In the genomic region with DNA sequence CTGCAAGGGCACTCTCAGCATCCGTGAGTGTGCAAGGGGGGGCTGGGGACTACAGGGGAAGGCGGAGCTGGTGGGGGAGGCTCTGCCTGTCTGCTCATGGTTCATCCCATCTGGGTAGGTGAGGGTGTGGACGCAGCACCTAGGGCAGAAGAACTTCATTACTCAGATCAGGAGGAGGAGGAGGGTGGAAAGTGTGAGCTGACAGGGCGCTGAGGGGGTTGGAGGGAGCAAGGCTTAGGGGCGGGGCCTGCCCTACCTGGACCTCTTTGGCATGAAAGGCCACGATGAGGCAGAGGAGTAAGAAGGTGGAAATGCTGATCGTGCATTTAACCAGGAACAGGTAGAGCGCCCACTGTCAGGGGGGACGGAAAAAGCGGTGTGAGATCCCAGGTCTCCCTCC, we compare ENCODE assay signal across 12 cellular contexts. TPM values are rescaled to one million over a fixed set of nuclear protein-coding genes. Genes with fewer than 3 reads are reported as not detected.
DNase-seq lines count a peak whose midpoint lies in the region; ATAC-seq and TF ChIP-seq lines count a peak whose summit lies in the region.
"Had no signal": no experiment of that assay in that cellular context is flagged by ENCODE, and none has a peak within 500 bp of the region (broad histone marks: within the 10 kb centered on the region; RNA-seq: fewer than 3 reads in every experiment).

No MANE protein-coding gene starts in this region.

- WGBS in lower leg skin, 2 donors = 55 to 74% methylated on average over 10 of the region's 10 CpGs

- peak overlapping the region; percentile 97 for H3K27ac ChIP-seq in HL-60 (replicated peaks)
- H3K27ac ChIP-seq in effector memory CD4-positive, alpha-beta T cell (ENCODE audit: insufficient read depth, low read length, poor library complexity, severe bottlenecking) = peak overlapping the region; percentile 72

- peaks cover 66% of the 10 kb centered on the region for H3K36me3 Mint-ChIP-seq in activated CD4-positive, alpha-beta memory T cell treated with anti-CD3 and anti-CD28 coated beads for 36 hours
- no peaks in the 10 kb centered on the region for H3K36me3 Mint-ChIP-seq in glutamatergic neuron (ENCODE audit: unreplicated experiment)

- intact Hi-C loops in activated CD4-positive, alpha-beta memory T cell treated with anti-CD3 and anti-CD28 coated beads for 36 hours (cut with micrococcal nuclease) = loop anchor here (2.0 kb wide), 1 partner anchor 107 kb away; no protein-coding TSS in a partner anchor
- intact Hi-C loops in lower leg skin (cut with DNase I; ENCODE audit: low total_unique reads) = no loop called here

- no peak for DNase-seq in HL-60 (ENCODE audit: low read depth in 1 of 2, low spot score in 1 of 2)
- peak; percentile 90 for DNase-seq in activated CD4-positive, alpha-beta memory T cell treated with anti-CD3 and anti-CD28 coated beads for 36 hours
- no peak for DNase-seq in effector memory CD4-positive, alpha-beta T cell
- DNase-seq in stimulated activated CD8-positive, alpha-beta memory T cell treated with anti-CD3 and anti-CD28 coated beads, Interleukin-7, amount 100 ng/mL, for 4 hours (ENCODE audit: low read depth in 2 of 2) = peak; percentile 48 to 52
- no peak for DNase-seq in lower leg skin (ENCODE audit: low spot score in 2 of 2)
- no peak for DNase-seq in glutamatergic neuron
- DNase-seq: endodermal cell, NCI-H524 treated with DMSO at 0.1 percent for 48 hours had no signal

- H3K9me3 ChIP-seq in effector memory CD4-positive, alpha-beta T cell (ENCODE audit: control insufficient read depth, low read length) = no peaks in the 10 kb centered on the region
- H3K9me3 ChIP-seq: HAP-1 had no signal

- H3K4me1 ChIP-seq in effector memory CD4-positive, alpha-beta T cell (ENCODE audit: control insufficient read depth, insufficient read depth, low read length, poor library complexity, severe bottlenecking) = peaks cover 50% of the 10 kb centered on the region
- H3K4me1 ChIP-seq: HAP-1 had no signal

- H3K27ac Mint-ChIP-seq in activated CD4-positive, alpha-beta memory T cell treated with anti-CD3 and anti-CD28 coated beads for 36 hours = peak overlapping the region; percentile 92
- no peak overlapping the region for H3K27ac Mint-ChIP-seq in glutamatergic neuron (ENCODE audit: unreplicated experiment)
- H3K27ac Mint-ChIP-seq: endodermal cell had no signal

- POLR2A ChIA-PET in activated CD4-positive, alpha-beta memory T cell treated with anti-CD3 and anti-CD28 coated beads for 36 hours (lab: Charles Lee) = interaction anchor here (0.5 to 7.1 kb wide), 3 partner anchors 9 to 38 kb away, joined by 4 to 127 read pairs (median 82); partner anchors contain the start of gene SMG9

- ATAC-seq in GM21367 (IDR thresholded peaks at IDR 0.05; ENCODE audit: unreplicated experiment) (no peak), HG02938 (IDR thresholded peaks at IDR 0.05; ENCODE audit: unreplicated experiment) (no peak)
- ATAC-seq: SK-N-SH treated with all-trans-retinoic acid at 6 μM for 48 hours had no signal

- no peaks in the 10 kb centered on the region for H3K27me3 ChIP-seq in HL-60 (ENCODE audit: insufficient read depth, poor library complexity, severe bottlenecking)
- no peaks in the 10 kb centered on the region for H3K27me3 ChIP-seq in effector memory CD4-positive, alpha-beta T cell (replicated peaks; ENCODE audit: control insufficient read depth, insufficient read depth, low read length, poor library complexity, severe bottlenecking)

- H3K4me3 ChIP-seq in HL-60 (replicated peaks; ENCODE audit: insufficient read depth, low read length) = no peak overlapping the region
- H3K4me3 ChIP-seq in effector memory CD4-positive, alpha-beta T cell (ENCODE audit: insufficient read depth, low read depth, low read length, poor library complexity, severe bottlenecking) = no peak overlapping the region
- H3K4me3 ChIP-seq in lower leg skin (ENCODE audit: low read depth, poor library complexity, severe bottlenecking) = no peak overlapping the region
- H3K4me3 ChIP-seq: HAP-1 had no signal

- no peak for TF ChIP-seq CTCF in HL-60 (IDR thresholded peaks at IDR 0.05; ENCODE audit: insufficient read depth, low read length)
- no peak for TF ChIP-seq CTCF in lower leg skin (IDR thresholded peaks at IDR 0.05)
- no peak for TF ChIP-seq CTCF in glutamatergic neuron (IDR thresholded peaks at IDR 0.05; ENCODE audit: partially characterized antibody, unreplicated experiment)

- H3K4me3 Mint-ChIP-seq in activated CD4-positive, alpha-beta memory T cell treated with anti-CD3 and anti-CD28 coated beads for 36 hours = peak overlapping the region; percentile 80
- H3K4me3 Mint-ChIP-seq in glutamatergic neuron (ENCODE audit: unreplicated experiment) = no peak overlapping the region
- H3K4me3 Mint-ChIP-seq: endodermal cell had no signal

- H3K27me3 Mint-ChIP-seq in activated CD4-positive, alpha-beta memory T cell treated with anti-CD3 and anti-CD28 coated beads for 36 hours = no peaks in the 10 kb centered on the region
- H3K27me3 Mint-ChIP-seq in glutamatergic neuron (ENCODE audit: unreplicated experiment) = peaks cover 8% of the 10 kb centered on the region

- peaks cover 48% of the 10 kb centered on the region for H3K4me1 Mint-ChIP-seq in activated CD4-positive, alpha-beta memory T cell treated with anti-CD3 and anti-CD28 coated beads for 36 hours (ENCODE audit: low read depth)
- H3K4me1 Mint-ChIP-seq in glutamatergic neuron (ENCODE audit: low read depth, unreplicated experiment) = peaks cover 3% of the 10 kb centered on the region

- CTCF ChIA-PET in activated CD4-positive, alpha-beta memory T cell treated with anti-CD3 and anti-CD28 coated beads for 36 hours (lab: Charles Lee) = interaction anchor here (0.6 to 8.3 kb wide), 7 partner anchors 9 to 436 kb away, joined by 3 to 175 read pairs (median 3); no protein-coding TSS in a partner anchor

- H3K36me3 ChIP-seq in effector memory CD4-positive, alpha-beta T cell (ENCODE audit: control insufficient read depth, insufficient read depth, low read length) = peaks cover 33% of the 10 kb centered on the region
- H3K36me3 ChIP-seq: HAP-1 had no signal

- no peaks in the 10 kb centered on the region for H3K9me3 Mint-ChIP-seq in activated CD4-positive, alpha-beta memory T cell treated with anti-CD3 and anti-CD28 coated beads for 36 hours
- H3K9me3 Mint-ChIP-seq in glutamatergic neuron (ENCODE audit: unreplicated experiment) = peaks cover 5% of the 10 kb centered on the region
- H3K9me3 Mint-ChIP-seq: endodermal cell had no signal

- no peak for TF ChIP-seq POLR2A in lower leg skin (IDR thresholded peaks at IDR 0.05)

RNA-seq across cellular contexts. Expression of gene KCNN4, which starts 4.5 kb away (rescaled TPM):
- total RNA-seq in activated CD4-positive, alpha-beta memory T cell treated with anti-CD3 and anti-CD28 coated beads for 36 hours = 100 to 1,000 TPM; 120 to 130 TPM
- total RNA-seq in lower leg skin = 10 to 100 TPM; 19.9 to 69.5 (median 49.2) TPM
- 0.44 TPM for total RNA-seq in glutamatergic neuron (ENCODE audit: unreplicated experiment)
- total RNA-seq: endodermal cell had no signal

RNA-seq across cellular contexts. Expression of gene SMG9, which starts 21.5 kb away (rescaled TPM):
- total RNA-seq in activated CD4-positive, alpha-beta memory T cell treated with anti-CD3 and anti-CD28 coated beads for 36 hours = 10 to 100 TPM; 58.2 to 58.3 TPM
- total RNA-seq in lower leg skin (10 to 100 TPM; 18.0 to 27.6 (median 23.5) TPM), glutamatergic neuron (ENCODE audit: unreplicated experiment) (34.1 TPM)

RNA-seq across cellular contexts. Expression of gene LYPD5, which starts 26.0 kb away (rescaled TPM):
- total RNA-seq in activated CD4-positive, alpha-beta memory T cell treated with anti-CD3 and anti-CD28 coated beads for 36 hours = 1 to 10 TPM in 1 of 2 experiments, under 1 TPM in 1; 0.62 to 1.2 TPM
- total RNA-seq in lower leg skin (100 to 1,000 TPM in 2 of 4 donors, 10 to 100 TPM in 2; 93.8 to 231 (median 117) TPM), glutamatergic neuron (ENCODE audit: unreplicated experiment) (not detected)

RNA-seq across cellular contexts. Expression of gene ZNF283, which starts 50.8 kb away (rescaled TPM):
- 1 to 10 TPM; 5.2 to 8.1 TPM for total RNA-seq in activated CD4-positive, alpha-beta memory T cell treated with anti-CD3 and anti-CD28 coated beads for 36 hours
- total RNA-seq in lower leg skin = 1 to 10 TPM; 4.3 to 9.6 (median 6.3) TPM
- total RNA-seq in glutamatergic neuron (ENCODE audit: unreplicated experiment) = 13.0 TPM

Comparison
In these comparisons a context has a peak if more than half of its experiments do, and no peak if none do; other contexts are left out.
1. DNase-seq: peak in activated CD4-positive, alpha-beta memory T cell treated with anti-CD3 and anti-CD28 coated beads for 36 hours (single experiment) and stimulated activated CD8-positive, alpha-beta memory T cell treated with anti-CD3 and anti-CD28 coated beads, Interleukin-7, amount 100 ng/mL, for 4 hours (2 of 2); none in HL-60 (0 of 2), effector memory CD4-positive, alpha-beta T cell (0 of 3), lower leg skin (0 of 2) and glutamatergic neuron (single experiment).
2. RNA of gene KCNN4, which starts 4.5 kb away (total RNA-seq): 120 to 130 TPM in activated CD4-positive, alpha-beta memory T cell treated with anti-CD3 and anti-CD28 coated beads for 36 hours and 19.9 to 69.5 TPM in lower leg skin; 0.44 TPM in glutamatergic neuron (single experiment); every median in the first group is over 10 times any median in the second.
3. RNA of gene LYPD5, which starts 26.0 kb away (total RNA-seq): 93.8 to 231 TPM in lower leg skin; 0.62 to 1.2 TPM in activated CD4-positive, alpha-beta memory T cell treated with anti-CD3 and anti-CD28 coated beads for 36 hours and not detected in glutamatergic neuron (single experiment); every median in the first group is over 10 times any median in the second.